Comparison of ENCODE assay signal across 22 cellular contexts in the genomic region with DNA sequence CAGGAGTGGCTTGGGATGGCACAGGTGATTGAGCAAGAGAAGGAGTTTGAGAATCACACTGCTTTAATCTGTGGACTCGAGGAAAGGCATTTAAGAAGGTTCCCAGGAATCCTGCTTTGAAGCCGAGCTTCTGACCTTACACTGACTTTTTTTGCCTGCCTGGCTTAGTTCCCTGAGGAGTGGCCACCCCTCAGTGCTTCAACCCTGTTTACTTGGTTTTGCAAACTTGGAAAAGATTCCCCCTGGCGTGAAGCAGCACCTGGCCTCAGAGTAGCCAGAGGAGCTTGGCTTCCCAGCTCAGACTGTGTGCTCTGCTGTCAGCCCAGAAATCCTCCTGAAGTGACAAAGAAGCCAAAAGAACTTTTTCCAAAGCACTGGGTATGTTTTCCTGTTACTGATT. TPM values are rescaled to one million over a fixed set of nuclear protein-coding genes. Genes with fewer than 3 reads are reported as not detected.
DNase-seq lines count a peak whose midpoint lies in the region; ATAC-seq and TF ChIP-seq lines count a peak whose summit lies in the region.
"Had no signal": no experiment of that assay in that cellular context is flagged by ENCODE, and none has a peak within 500 bp of the region (broad histone marks: within the 10 kb centered on the region; RNA-seq: fewer than 3 reads in every experiment).

No MANE protein-coding gene starts in this region.

- H3K9me3 Mint-ChIP-seq in CD4-positive, CD25-positive, alpha-beta regulatory T cell, result peaks cover 0 to 1% (median 0%) of the 10 kb centered on the region in 7 donors
- H3K9me3 Mint-ChIP-seq: IgD-negative memory B cell had no signal

- no peak overlapping the region for H3K4me3 ChIP-seq in CD4-positive, CD25-positive, alpha-beta regulatory T cell (ENCODE audit: low read depth, low read length)
- no peak overlapping the region for H3K4me3 ChIP-seq in HUES48 (ENCODE audit: low read depth, low read length)
- no peak overlapping the region for H3K4me3 ChIP-seq in prostate gland
- H3K4me3 ChIP-seq: BLaER1 treated with 17β-estradiol and CSF1 and Interleukin-3, amounts not matched to agents 10 nM and 100 nM; HAP-1; SJCRH30 had no signal

- ATAC-seq in CD4-positive, CD25-positive, alpha-beta regulatory T cell (ENCODE audit: low read depth in 2 of 2), result no peak
- ATAC-seq in left cardiac atrium, result no peak
- ATAC-seq: Panc1 had no signal

- 60% methylated on average over 3 of the region's 3 CpGs for WGBS in prostate gland

- no peak for DNase-seq in CD4-positive, CD25-positive, alpha-beta regulatory T cell
- DNase-seq in islet precursor cell, result peak; percentile 29
- DNase-seq in prostate gland (ENCODE audit: low spot score), result no peak
- DNase-seq in left cardiac atrium, result no peak
- no peak for DNase-seq in GM13976 (ENCODE audit: low spot score)
- DNase-seq in UCSD-AML1 (lab: John Stamatoyannopoulos, UW; ENCODE audit: unreplicated experiment), result no peak
- DNase-seq in COR-L47 (lab: John Stamatoyannopoulos, UW), result no peak
- DNase-seq: DMS 273 treated with DMSO at 0.1 percent for 48 hours, DND-41, Kasumi-1, MM.1S, NCI-H1092 treated with DMSO at 0.1 percent for 48 hours, NCI-H146, NCI-H2029 treated with DMSO at 0.1 percent for 48 hours, NCI-H2171 treated with DMSO at 0.1 percent for 48 hours, NCI-H446, SJCRH30 had no signal

- TF ChIP-seq CTCF in prostate gland (IDR thresholded peaks at IDR 0.05) (no peak), GM13976 (IDR thresholded peaks at IDR 0.05; ENCODE audit: borderline replicate concordance, control extremely low read depth, extremely low read depth, insufficient read depth, missing control alignments) (no peak)

- H3K4me3 Mint-ChIP-seq in CD4-positive, CD25-positive, alpha-beta regulatory T cell, result no peak overlapping the region
- H3K4me3 Mint-ChIP-seq: IgD-negative memory B cell had no signal

- no peaks in the 10 kb centered on the region for H3K27me3 ChIP-seq in CD4-positive, CD25-positive, alpha-beta regulatory T cell (ENCODE audit: control insufficient read depth, insufficient read depth, low read length)
- H3K27me3 ChIP-seq in HUES48 (ENCODE audit: control insufficient read depth, insufficient read depth, low read length), result no peaks in the 10 kb centered on the region
- H3K27me3 ChIP-seq in prostate gland (replicated peaks; ENCODE audit: insufficient read depth), result no peaks in the 10 kb centered on the region
- H3K27me3 ChIP-seq: BLaER1 treated with 17β-estradiol and CSF1 and Interleukin-3, amounts not matched to agents 10 nM and 100 nM; SJCRH30 had no signal

- H3K27me3 Mint-ChIP-seq in CD4-positive, CD25-positive, alpha-beta regulatory T cell, result no peaks in the 10 kb centered on the region
- H3K27me3 Mint-ChIP-seq: IgD-negative memory B cell had no signal

- H3K9ac ChIP-seq in HUES48 (ENCODE audit: low read depth, low read length), result no peak overlapping the region
- H3K9ac ChIP-seq: BLaER1 treated with 17β-estradiol and CSF1 and Interleukin-3, amounts not matched to agents 10 nM and 100 nM had no signal

- H3K36me3 Mint-ChIP-seq in CD4-positive, CD25-positive, alpha-beta regulatory T cell, result peaks cover 61% of the 10 kb centered on the region

- H3K36me3 ChIP-seq in CD4-positive, CD25-positive, alpha-beta regulatory T cell (ENCODE audit: control insufficient read depth, insufficient read depth, low read length), result peaks cover 69% of the 10 kb centered on the region
- peaks cover 36% of the 10 kb centered on the region for H3K36me3 ChIP-seq in HUES48 (ENCODE audit: control insufficient read depth, insufficient read depth, low read length)
- H3K36me3 ChIP-seq in prostate gland, result peaks cover 4 to 5% of the 10 kb centered on the region in 2 donors

- peaks cover 0 to 7% (median 4%) of the 10 kb centered on the region in 4 donors for H3K4me1 Mint-ChIP-seq in CD4-positive, CD25-positive, alpha-beta regulatory T cell
- H3K4me1 Mint-ChIP-seq: IgD-negative memory B cell had no signal

- no peaks in the 10 kb centered on the region for H3K9me3 ChIP-seq in CD4-positive, CD25-positive, alpha-beta regulatory T cell (ENCODE audit: control insufficient read depth in 2 of 2, low read length in 2 of 2)
- H3K9me3 ChIP-seq in HUES48 (ENCODE audit: control insufficient read depth, insufficient read depth, low read length), result no peaks in the 10 kb centered on the region
- no peaks in the 10 kb centered on the region for H3K9me3 ChIP-seq in prostate gland
- H3K9me3 ChIP-seq: BLaER1 treated with 17β-estradiol and CSF1 and Interleukin-3, amounts not matched to agents 10 nM and 100 nM; HAP-1; SJCRH30 had no signal

- no peak for TF ChIP-seq POLR2A in prostate gland (IDR thresholded peaks at IDR 0.05)

- in situ Hi-C loops in GM13976 (cut with MboI; ENCODE audit: low sequenced_read_pairs, unreplicated experiment), result no loop called here

- intact Hi-C loops in prostate gland (cut with DNase I) (no loop called here), left cardiac atrium (cut with DNase I) (no loop called here)

- peak overlapping the region in 2 of 3 donors; percentile 54 to 69 for H3K27ac Mint-ChIP-seq in CD4-positive, CD25-positive, alpha-beta regulatory T cell

- H3K4me1 ChIP-seq in CD4-positive, CD25-positive, alpha-beta regulatory T cell (ENCODE audit: control insufficient read depth, insufficient read depth, low read length, poor library complexity, severe bottlenecking), result no peaks in the 10 kb centered on the region
- no peaks in the 10 kb centered on the region for H3K4me1 ChIP-seq in HUES48 (ENCODE audit: control insufficient read depth, insufficient read depth, low read length)
- no peaks in the 10 kb centered on the region for H3K4me1 ChIP-seq in prostate gland (replicated peaks)
- H3K4me1 ChIP-seq: BLaER1 treated with 17β-estradiol and CSF1 and Interleukin-3, amounts not matched to agents 10 nM and 100 nM; HAP-1; SJCRH30 had no signal

- H3K27ac ChIP-seq in CD4-positive, CD25-positive, alpha-beta regulatory T cell (ENCODE audit: insufficient read depth, low read length, poor library complexity, severe bottlenecking), result no peak overlapping the region
- H3K27ac ChIP-seq in HUES48 (ENCODE audit: low read depth, low read length) (peak overlapping the region; percentile 30), prostate gland (peak overlapping the region; percentile 1 to 43)
- H3K27ac ChIP-seq: BLaER1 treated with 17β-estradiol and CSF1 and Interleukin-3, amounts not matched to agents 10 nM and 100 nM; SJCRH30 had no signal

RNA-seq across cellular contexts. Expression of a gene that starts 48.5 kb away (rescaled TPM):
- total RNA-seq in CD4-positive, CD25-positive, alpha-beta regulatory T cell, result 98.7 TPM
- polyA plus RNA-seq in CD4-positive, CD25-positive, alpha-beta regulatory T cell, result 100 to 1,000 TPM; 170 to 326 (median 258) TPM
- total RNA-seq in prostate gland, result 10 to 100 TPM; 37.8 to 56.3 TPM
- total RNA-seq in left cardiac atrium, result 10 to 100 TPM in 1 of 2 donors, 1 to 10 TPM in 1; 9.5 to 10.3 TPM
